21 cellular contexts compared by ENCODE assay signal in the genomic region with DNA sequence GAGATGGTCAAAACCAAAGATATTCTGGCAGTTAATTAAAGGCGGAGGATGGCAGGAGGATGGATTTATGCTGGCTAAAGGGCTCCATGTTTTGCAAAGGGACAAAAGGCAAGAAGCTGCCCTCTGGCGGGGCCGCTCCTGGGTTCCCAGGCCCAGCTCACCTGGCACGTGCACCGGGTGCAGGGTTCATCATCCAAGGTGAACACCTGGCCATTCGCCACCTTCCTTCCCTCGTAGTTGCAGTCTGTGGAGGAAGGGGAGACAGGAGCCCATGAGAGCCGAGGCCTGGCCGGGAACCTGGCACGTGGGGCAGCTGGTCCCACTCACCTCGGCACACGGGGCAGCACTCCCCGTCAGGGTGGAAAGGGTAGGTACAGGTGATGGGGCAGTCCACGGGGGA. TPM values are rescaled to one million over a fixed set of nuclear protein-coding genes. Genes with fewer than 3 reads are reported as not detected.
DNase-seq lines count a peak whose midpoint lies in the region; ATAC-seq and TF ChIP-seq lines count a peak whose summit lies in the region.
"Had no signal": no experiment of that assay in that cellular context is flagged by ENCODE, and none has a peak within 500 bp of the region (broad histone marks: within the 10 kb centered on the region; RNA-seq: fewer than 3 reads in every experiment).

No MANE protein-coding gene starts in this region.

- no peak for TF ChIP-seq POLR2A in right lobe of liver (IDR thresholded peaks at IDR 0.05)

- H3K36me3 ChIP-seq in right lobe of liver: no peaks in the 10 kb centered on the region
- no peaks in the 10 kb centered on the region for H3K36me3 ChIP-seq in left lung
- H3K36me3 ChIP-seq: BE2C, HAP-1 had no signal

- H3K27me3 ChIP-seq in right lobe of liver (no peaks in the 10 kb centered on the region), left lung (no peaks in the 10 kb centered on the region)
- H3K27me3 ChIP-seq: BE2C; BLaER1 treated with 17β-estradiol and CSF1 and Interleukin-3, amounts not matched to agents 10 nM and 100 nM had no signal

- intact Hi-C loops in right lobe of liver (cut with DNase I): loop anchor here in 1 of 2 donors (10.0 kb wide), 1 partner anchor 120 kb away; no protein-coding TSS in a partner anchor
- intact Hi-C loops in left lung (cut with DNase I): no loop called here

- in situ Hi-C loops in GM13976 (cut with MboI; ENCODE audit: low sequenced_read_pairs, unreplicated experiment): no loop called here

- H3K4me1 ChIP-seq in right lobe of liver: peaks cover 0 to 31% (median 8%) of the 10 kb centered on the region in 4 donors
- H3K4me1 ChIP-seq in left lung: no peaks in the 10 kb centered on the region
- H3K4me1 ChIP-seq: BE2C had no signal

- TF ChIP-seq CTCF in GM13976 (IDR thresholded peaks at IDR 0.05; ENCODE audit: borderline replicate concordance, control extremely low read depth, extremely low read depth, insufficient read depth, missing control alignments): no peak
- peak in 1 of 4 donors; percentile 13 for TF ChIP-seq CTCF in right lobe of liver (IDR thresholded peaks at IDR 0.05)
- TF ChIP-seq CTCF in left lung (IDR thresholded peaks at IDR 0.05): no peak

- H3K9me3 ChIP-seq in right lobe of liver (no peaks in the 10 kb centered on the region), left lung (no peaks in the 10 kb centered on the region)
- H3K9me3 ChIP-seq: BE2C; BLaER1 treated with 17β-estradiol and CSF1 and Interleukin-3, amounts not matched to agents 10 nM and 100 nM; HAP-1 had no signal

- peak; percentile 20 for DNase-seq in GM13976 (ENCODE audit: low spot score)
- DNase-seq in left lobe of liver (ENCODE audit: low spot score): peak; percentile 90
- peak; percentile 54 to 88 (median 85) for DNase-seq in right lobe of liver
- no peak for DNase-seq in left lung
- DNase-seq: ACHN; AML-193; BE2C; CD4-positive, alpha-beta T cell; CD8-positive, alpha-beta memory T cell; DMS 273 treated with DMSO at 0.1 percent for 48 hours; DMS79; EL; GDM1; GOT3; HFFc6 had no signal

- H3K4me3 ChIP-seq in right lobe of liver (no peak overlapping the region), left lung (no peak overlapping the region)
- H3K4me3 ChIP-seq: BLaER1 treated with 17β-estradiol and CSF1 and Interleukin-3, amounts not matched to agents 10 nM and 100 nM; GM12878; HAP-1 had no signal

- 50% methylated on average over 1 of the region's 14 CpGs for WGBS in right lobe of liver (ENCODE audit: insufficient coverage, low coverage, low lambda C conversion rate, missing lambda C conversion rate)

- H3K27ac ChIP-seq in right lobe of liver (peak overlapping the region; percentile 66 to 83 (median 76)), left lung (no peak overlapping the region)
- H3K27ac ChIP-seq: 22Rv1; BLaER1 treated with 17β-estradiol and CSF1 and Interleukin-3, amounts not matched to agents 10 nM and 100 nM had no signal

- ATAC-seq in left lobe of liver (peak; percentile 61), right lobe of liver (peak; percentile 26 to 68 (median 57)), HG02973 (IDR thresholded peaks at IDR 0.05; ENCODE audit: unreplicated experiment) (no peak), left lung (no peak), HG03280 (IDR thresholded peaks at IDR 0.05; ENCODE audit: unreplicated experiment) (no peak)
- ATAC-seq: GM12878 had no signal

RNA-seq across cellular contexts. Expression of a gene that starts 23.8 kb away (rescaled TPM):
- total RNA-seq in left lobe of liver (0.18 TPM), right lobe of liver (under 1 TPM in 2 of 6 experiments, not detected in 4; 0.20 to 1.00 TPM), left lung (under 1 TPM in 1 of 2 donors, not detected in 1; 0.47 TPM)
- total RNA-seq: CD4-positive, alpha-beta T cell; CD8-positive, alpha-beta memory T cell; GM12878; HFFc6 had no signal

RNA-seq across cellular contexts. Expression of a gene that starts 30.3 kb away (rescaled TPM):
- 20.6 TPM for total RNA-seq in left lobe of liver
- total RNA-seq in right lobe of liver: 10 to 100 TPM in 2 of 6 experiments, 1 to 10 TPM in 4; 2.3 to 37.1 (median 6.0) TPM
- under 1 TPM; 0.55 TPM for total RNA-seq in left lung

RNA-seq across cellular contexts. Expression of a gene that starts 42.6 kb away (rescaled TPM):
- total RNA-seq in left lobe of liver (0.53 TPM), right lobe of liver (1 to 10 TPM in 1 of 6 experiments, under 1 TPM in 3, not detected in 2; 0.15 to 1.5 (median 0.52) TPM), left lung (1 to 10 TPM in 1 of 2 donors, not detected in 1; 1.0 TPM)
- total RNA-seq: CD4-positive, alpha-beta T cell; CD8-positive, alpha-beta memory T cell; GM12878; HFFc6 had no signal

Comparison
In these comparisons a context has a peak if more than half of its experiments do, and no peak if none do; other contexts are left out.
1. DNase-seq: peak in GM13976 (single experiment), left lobe of liver (single experiment) and right lobe of liver (3 of 3); none in left lung (0 of 2).
2. ATAC-seq: peak in left lobe of liver (single experiment) and right lobe of liver (4 of 4); none in HG02973 (single experiment), left lung (single experiment) and HG03280 (single experiment).
3. H3K27ac ChIP-seq: peak in right lobe of liver (3 of 3); none in left lung (0 of 2).